Comparison of ENCODE assay signal across 1 cellular context in the genomic region with DNA sequence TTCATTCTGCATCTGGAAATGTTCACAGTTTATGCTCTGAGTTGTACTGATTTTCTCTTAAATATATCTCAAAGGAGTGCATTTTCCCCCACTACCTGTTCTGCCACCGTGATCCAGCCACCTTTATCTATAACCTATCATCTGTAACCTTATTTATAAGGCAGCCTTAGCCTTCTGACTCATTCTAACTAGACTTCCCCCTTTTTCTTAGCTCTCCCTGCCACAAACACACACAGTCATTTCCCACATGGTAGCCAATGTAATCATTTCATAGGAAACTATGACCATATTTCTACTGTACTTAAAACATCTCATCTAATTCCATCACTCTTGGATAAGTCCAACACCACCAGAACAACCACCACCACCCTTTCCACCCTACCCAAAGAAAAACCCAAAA.
TF ChIP-seq lines count a peak whose summit lies in the region.

No MANE protein-coding gene starts in this region.

TF ChIP-seq in WTC11, 78 proteins besides CTCF, POLR2A, EP300 and RAD21 (continued from another document):
- TF ChIP-seq, protein P1, sequence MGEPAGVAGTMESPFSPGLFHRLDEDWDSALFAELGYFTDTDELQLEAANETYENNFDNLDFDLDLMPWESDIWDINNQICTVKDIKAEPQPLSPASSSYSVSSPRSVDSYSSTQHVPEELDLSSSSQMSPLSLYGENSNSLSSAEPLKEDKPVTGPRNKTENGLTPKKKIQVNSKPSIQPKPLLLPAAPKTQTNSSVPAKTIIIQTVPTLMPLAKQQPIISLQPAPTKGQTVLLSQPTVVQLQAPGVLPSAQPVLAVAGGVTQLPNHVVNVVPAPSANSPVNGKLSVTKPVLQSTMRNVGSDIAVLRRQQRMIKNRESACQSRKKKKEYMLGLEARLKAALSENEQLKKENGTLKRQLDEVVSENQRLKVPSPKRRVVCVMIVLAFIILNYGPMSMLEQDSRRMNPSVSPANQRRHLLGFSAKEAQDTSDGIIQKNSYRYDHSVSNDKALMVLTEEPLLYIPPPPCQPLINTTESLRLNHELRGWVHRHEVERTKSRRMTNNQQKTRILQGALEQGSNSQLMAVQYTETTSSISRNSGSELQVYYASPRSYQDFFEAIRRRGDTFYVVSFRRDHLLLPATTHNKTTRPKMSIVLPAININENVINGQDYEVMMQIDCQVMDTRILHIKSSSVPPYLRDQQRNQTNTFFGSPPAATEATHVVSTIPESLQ (CRISPR knock-in tag; IDR thresholded peaks at IDR 0.05), result no peak
- TF ChIP-seq, protein P2, sequence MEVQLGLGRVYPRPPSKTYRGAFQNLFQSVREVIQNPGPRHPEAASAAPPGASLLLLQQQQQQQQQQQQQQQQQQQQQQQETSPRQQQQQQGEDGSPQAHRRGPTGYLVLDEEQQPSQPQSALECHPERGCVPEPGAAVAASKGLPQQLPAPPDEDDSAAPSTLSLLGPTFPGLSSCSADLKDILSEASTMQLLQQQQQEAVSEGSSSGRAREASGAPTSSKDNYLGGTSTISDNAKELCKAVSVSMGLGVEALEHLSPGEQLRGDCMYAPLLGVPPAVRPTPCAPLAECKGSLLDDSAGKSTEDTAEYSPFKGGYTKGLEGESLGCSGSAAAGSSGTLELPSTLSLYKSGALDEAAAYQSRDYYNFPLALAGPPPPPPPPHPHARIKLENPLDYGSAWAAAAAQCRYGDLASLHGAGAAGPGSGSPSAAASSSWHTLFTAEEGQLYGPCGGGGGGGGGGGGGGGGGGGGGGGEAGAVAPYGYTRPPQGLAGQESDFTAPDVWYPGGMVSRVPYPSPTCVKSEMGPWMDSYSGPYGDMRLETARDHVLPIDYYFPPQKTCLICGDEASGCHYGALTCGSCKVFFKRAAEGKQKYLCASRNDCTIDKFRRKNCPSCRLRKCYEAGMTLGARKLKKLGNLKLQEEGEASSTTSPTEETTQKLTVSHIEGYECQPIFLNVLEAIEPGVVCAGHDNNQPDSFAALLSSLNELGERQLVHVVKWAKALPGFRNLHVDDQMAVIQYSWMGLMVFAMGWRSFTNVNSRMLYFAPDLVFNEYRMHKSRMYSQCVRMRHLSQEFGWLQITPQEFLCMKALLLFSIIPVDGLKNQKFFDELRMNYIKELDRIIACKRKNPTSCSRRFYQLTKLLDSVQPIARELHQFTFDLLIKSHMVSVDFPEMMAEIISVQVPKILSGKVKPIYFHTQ (CRISPR knock-in tag; IDR thresholded peaks at IDR 0.05), result no peak
- TF ChIP-seq TCF7 (CRISPR knock-in tag; IDR thresholded peaks at IDR 0.05; ENCODE audit: low read depth) (no peak), SP1 (CRISPR knock-in tag; conservative IDR thresholded peaks at IDR 0.05) (no peak), PRRX2 (CRISPR knock-in tag; IDR thresholded peaks at IDR 0.05) (no peak), KAT7 (CRISPR knock-in tag; IDR thresholded peaks at IDR 0.05; ENCODE audit: borderline replicate concordance) (no peak), JAZF1 (CRISPR knock-in tag; IDR thresholded peaks at IDR 0.05) (no peak), GRHL2 (CRISPR knock-in tag; IDR thresholded peaks at IDR 0.05; ENCODE audit: insufficient replicate concordance, severe bottlenecking) (no peak), GTF2I (CRISPR knock-in tag; conservative IDR thresholded peaks at IDR 0.05) (no peak)
- TF ChIP-seq, protein P3, sequence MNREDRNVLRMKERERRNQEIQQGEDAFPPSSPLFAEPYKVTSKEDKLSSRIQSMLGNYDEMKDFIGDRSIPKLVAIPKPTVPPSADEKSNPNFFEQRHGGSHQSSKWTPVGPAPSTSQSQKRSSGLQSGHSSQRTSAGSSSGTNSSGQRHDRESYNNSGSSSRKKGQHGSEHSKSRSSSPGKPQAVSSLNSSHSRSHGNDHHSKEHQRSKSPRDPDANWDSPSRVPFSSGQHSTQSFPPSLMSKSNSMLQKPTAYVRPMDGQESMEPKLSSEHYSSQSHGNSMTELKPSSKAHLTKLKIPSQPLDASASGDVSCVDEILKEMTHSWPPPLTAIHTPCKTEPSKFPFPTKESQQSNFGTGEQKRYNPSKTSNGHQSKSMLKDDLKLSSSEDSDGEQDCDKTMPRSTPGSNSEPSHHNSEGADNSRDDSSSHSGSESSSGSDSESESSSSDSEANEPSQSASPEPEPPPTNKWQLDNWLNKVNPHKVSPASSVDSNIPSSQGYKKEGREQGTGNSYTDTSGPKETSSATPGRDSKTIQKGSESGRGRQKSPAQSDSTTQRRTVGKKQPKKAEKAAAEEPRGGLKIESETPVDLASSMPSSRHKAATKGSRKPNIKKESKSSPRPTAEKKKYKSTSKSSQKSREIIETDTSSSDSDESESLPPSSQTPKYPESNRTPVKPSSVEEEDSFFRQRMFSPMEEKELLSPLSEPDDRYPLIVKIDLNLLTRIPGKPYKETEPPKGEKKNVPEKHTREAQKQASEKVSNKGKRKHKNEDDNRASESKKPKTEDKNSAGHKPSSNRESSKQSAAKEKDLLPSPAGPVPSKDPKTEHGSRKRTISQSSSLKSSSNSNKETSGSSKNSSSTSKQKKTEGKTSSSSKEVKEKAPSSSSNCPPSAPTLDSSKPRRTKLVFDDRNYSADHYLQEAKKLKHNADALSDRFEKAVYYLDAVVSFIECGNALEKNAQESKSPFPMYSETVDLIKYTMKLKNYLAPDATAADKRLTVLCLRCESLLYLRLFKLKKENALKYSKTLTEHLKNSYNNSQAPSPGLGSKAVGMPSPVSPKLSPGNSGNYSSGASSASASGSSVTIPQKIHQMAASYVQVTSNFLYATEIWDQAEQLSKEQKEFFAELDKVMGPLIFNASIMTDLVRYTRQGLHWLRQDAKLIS (CRISPR knock-in tag; IDR thresholded peaks at IDR 0.05; ENCODE audit: borderline replicate concordance), result no peak
- TF ChIP-seq, protein P4, sequence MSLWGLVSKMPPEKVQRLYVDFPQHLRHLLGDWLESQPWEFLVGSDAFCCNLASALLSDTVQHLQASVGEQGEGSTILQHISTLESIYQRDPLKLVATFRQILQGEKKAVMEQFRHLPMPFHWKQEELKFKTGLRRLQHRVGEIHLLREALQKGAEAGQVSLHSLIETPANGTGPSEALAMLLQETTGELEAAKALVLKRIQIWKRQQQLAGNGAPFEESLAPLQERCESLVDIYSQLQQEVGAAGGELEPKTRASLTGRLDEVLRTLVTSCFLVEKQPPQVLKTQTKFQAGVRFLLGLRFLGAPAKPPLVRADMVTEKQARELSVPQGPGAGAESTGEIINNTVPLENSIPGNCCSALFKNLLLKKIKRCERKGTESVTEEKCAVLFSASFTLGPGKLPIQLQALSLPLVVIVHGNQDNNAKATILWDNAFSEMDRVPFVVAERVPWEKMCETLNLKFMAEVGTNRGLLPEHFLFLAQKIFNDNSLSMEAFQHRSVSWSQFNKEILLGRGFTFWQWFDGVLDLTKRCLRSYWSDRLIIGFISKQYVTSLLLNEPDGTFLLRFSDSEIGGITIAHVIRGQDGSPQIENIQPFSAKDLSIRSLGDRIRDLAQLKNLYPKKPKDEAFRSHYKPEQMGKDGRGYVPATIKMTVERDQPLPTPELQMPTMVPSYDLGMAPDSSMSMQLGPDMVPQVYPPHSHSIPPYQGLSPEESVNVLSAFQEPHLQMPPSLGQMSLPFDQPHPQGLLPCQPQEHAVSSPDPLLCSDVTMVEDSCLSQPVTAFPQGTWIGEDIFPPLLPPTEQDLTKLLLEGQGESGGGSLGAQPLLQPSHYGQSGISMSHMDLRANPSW (CRISPR knock-in tag; conservative IDR thresholded peaks at IDR 0.05; ENCODE audit: low read depth), result no peak
- TF ChIP-seq, protein P5, sequence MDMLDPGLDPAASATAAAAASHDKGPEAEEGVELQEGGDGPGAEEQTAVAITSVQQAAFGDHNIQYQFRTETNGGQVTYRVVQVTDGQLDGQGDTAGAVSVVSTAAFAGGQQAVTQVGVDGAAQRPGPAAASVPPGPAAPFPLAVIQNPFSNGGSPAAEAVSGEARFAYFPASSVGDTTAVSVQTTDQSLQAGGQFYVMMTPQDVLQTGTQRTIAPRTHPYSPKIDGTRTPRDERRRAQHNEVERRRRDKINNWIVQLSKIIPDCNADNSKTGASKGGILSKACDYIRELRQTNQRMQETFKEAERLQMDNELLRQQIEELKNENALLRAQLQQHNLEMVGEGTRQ (CRISPR knock-in tag; IDR thresholded peaks at IDR 0.05), result no peak
- TF ChIP-seq, protein P6, sequence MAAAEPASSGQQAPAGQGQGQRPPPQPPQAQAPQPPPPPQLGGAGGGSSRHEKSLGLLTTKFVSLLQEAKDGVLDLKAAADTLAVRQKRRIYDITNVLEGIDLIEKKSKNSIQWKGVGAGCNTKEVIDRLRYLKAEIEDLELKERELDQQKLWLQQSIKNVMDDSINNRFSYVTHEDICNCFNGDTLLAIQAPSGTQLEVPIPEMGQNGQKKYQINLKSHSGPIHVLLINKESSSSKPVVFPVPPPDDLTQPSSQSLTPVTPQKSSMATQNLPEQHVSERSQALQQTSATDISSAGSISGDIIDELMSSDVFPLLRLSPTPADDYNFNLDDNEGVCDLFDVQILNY (CRISPR knock-in tag; IDR thresholded peaks at IDR 0.05), result no peak
